Comparison of ENCODE assay signal across 14 cellular contexts in the genomic region with DNA sequence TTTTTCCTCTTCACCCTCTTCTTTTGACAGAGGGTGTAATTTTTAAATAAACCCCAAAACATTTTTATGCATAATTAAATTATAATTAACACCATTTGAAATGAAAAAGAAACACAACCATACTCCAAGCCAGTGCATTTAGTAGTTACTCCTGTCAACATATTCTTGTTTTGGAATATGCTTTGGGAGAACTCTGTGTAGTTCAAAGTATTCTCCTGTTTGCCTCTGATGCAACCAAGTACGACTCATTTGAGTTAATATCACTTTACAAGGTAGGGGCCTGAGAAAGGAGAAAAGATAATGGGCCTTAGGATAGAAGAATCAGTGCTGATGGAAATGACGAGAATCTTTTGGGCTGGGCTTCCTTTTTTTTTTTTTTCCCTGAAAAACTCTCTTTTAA. TPM values are rescaled to one million over a fixed set of nuclear protein-coding genes. Genes with fewer than 3 reads are reported as not detected.
DNase-seq lines count a peak whose midpoint lies in the region; ATAC-seq and TF ChIP-seq lines count a peak whose summit lies in the region.
"Had no signal": no experiment of that assay in that cellular context is flagged by ENCODE, and none has a peak within 500 bp of the region (broad histone marks: within the 10 kb centered on the region; RNA-seq: fewer than 3 reads in every experiment).

No MANE protein-coding gene starts in this region.

- H3K4me1 ChIP-seq in esophagus squamous epithelium: peaks cover 7 to 79% (median 19%) of the 10 kb centered on the region in 3 donors

- intact Hi-C loops in esophagus squamous epithelium (cut with DNase I): no loop called here

- no peaks in the 10 kb centered on the region for H3K9me3 Mint-ChIP-seq in osteocyte (ENCODE audit: unreplicated experiment)
- H3K9me3 Mint-ChIP-seq: activated CD4-positive, alpha-beta T cell treated with anti-CD3 and anti-CD28 coated beads, Interleukin-2, amount 10 ng/mL, durations not matched to agents 24 days and 14 days; CD8-positive, alpha-beta T cell had no signal

- peak overlapping the region in 3 of 4 donors; percentile 39 to 95 (median 93) for H3K27ac ChIP-seq in esophagus squamous epithelium

- H3K4me3 Mint-ChIP-seq in osteocyte (ENCODE audit: unreplicated experiment): peak overlapping the region; percentile 87
- H3K4me3 Mint-ChIP-seq: activated CD4-positive, alpha-beta T cell treated with anti-CD3 and anti-CD28 coated beads, Interleukin-2, amount 10 ng/mL, durations not matched to agents 24 days and 14 days; CD8-positive, alpha-beta T cell had no signal

- H3K4me3 ChIP-seq in GM08714 (ENCODE audit: low read length) (peak overlapping the region; percentile 78; the same call in 1 of the 2 replicates), esophagus squamous epithelium (peak overlapping the region in 3 of 4 donors; percentile 71 to 88 (median 78))

- WGBS in esophagus squamous epithelium, 2 donors: 26 to 39% methylated on average over 2 of the region's 2 CpGs

- H3K9me3 ChIP-seq in esophagus squamous epithelium: no peaks in the 10 kb centered on the region

- TF ChIP-seq CTCF in esophagus squamous epithelium (IDR thresholded peaks at IDR 0.05): no peak
- TF ChIP-seq CTCF in osteocyte (IDR thresholded peaks at IDR 0.05): no peak

- peaks cover 0 to 9% (median 0%) of the 10 kb centered on the region in 4 donors for H3K27me3 ChIP-seq in esophagus squamous epithelium

- no peak for ATAC-seq in GM19023 (IDR thresholded peaks at IDR 0.05; ENCODE audit: unreplicated experiment)
- ATAC-seq: CD8-positive, alpha-beta T cell had no signal

- H3K36me3 Mint-ChIP-seq in osteocyte (ENCODE audit: unreplicated experiment): peaks cover 3% of the 10 kb centered on the region
- H3K36me3 Mint-ChIP-seq: CD8-positive, alpha-beta T cell had no signal

- H3K36me3 ChIP-seq in esophagus squamous epithelium: no peaks in the 10 kb centered on the region

- H3K4me1 Mint-ChIP-seq in osteocyte (ENCODE audit: unreplicated experiment): peaks cover 51% of the 10 kb centered on the region

- H3K27me3 Mint-ChIP-seq in osteocyte (ENCODE audit: unreplicated experiment): no peaks in the 10 kb centered on the region

- TF ChIP-seq POLR2A in esophagus squamous epithelium (IDR thresholded peaks at IDR 0.05): no peak

- H3K27ac Mint-ChIP-seq in osteocyte (ENCODE audit: unreplicated experiment): peak overlapping the region; percentile 89
- H3K27ac Mint-ChIP-seq: activated CD4-positive, alpha-beta T cell treated with anti-CD3 and anti-CD28 coated beads, Interleukin-2, amount 10 ng/mL, durations not matched to agents 24 days and 14 days; CD8-positive, alpha-beta T cell had no signal

- DNase-seq in RPMI7951 (ENCODE audit: low read depth): peak; percentile 10
- no peak for DNase-seq in esophagus squamous epithelium (lab: John Stamatoyannopoulos, UW)
- no peak for DNase-seq in osteocyte (ENCODE audit: extremely low spot score, unreplicated experiment)
- DNase-seq in NCI-H524 (lab: John Stamatoyannopoulos, UW): no peak
- no peak for DNase-seq in cerebellar cortex (ENCODE audit: low spot score)
- no peak for DNase-seq in activated CD4-positive, CD25-positive, alpha-beta regulatory T cell treated with anti-CD3 and anti-CD28 coated beads, Interleukin-2, amount 50 U/mL, for 72 hours
- DNase-seq: activated CD4-positive, alpha-beta T cell treated with anti-CD3 and anti-CD28 coated beads, Interleukin-2, amount 10 ng/mL, durations not matched to agents 24 days and 14 days; CD8-positive, alpha-beta T cell; Kasumi-1; NCI-H446; occipital lobe; stimulated activated CD4-positive, alpha-beta T cell treated with anti-CD3 and anti-CD28 coated beads, Interleukin-4, amount 100 ng/mL, for 24 hours had no signal

RNA-seq across cellular contexts. Expression of a gene that starts 2.7 kb away (rescaled TPM):
- 16.6 and 20.1 TPM in 2 replicates for total RNA-seq in RPMI7951 (2014; rRNA removed; shearing (Covaris generic))
- total RNA-seq in esophagus squamous epithelium (10 to 100 TPM; 44.8 to 94.9 (median 66.7) TPM), osteocyte (55.7 and 56.0 TPM in 2 replicates)
